In the genomic region with DNA sequence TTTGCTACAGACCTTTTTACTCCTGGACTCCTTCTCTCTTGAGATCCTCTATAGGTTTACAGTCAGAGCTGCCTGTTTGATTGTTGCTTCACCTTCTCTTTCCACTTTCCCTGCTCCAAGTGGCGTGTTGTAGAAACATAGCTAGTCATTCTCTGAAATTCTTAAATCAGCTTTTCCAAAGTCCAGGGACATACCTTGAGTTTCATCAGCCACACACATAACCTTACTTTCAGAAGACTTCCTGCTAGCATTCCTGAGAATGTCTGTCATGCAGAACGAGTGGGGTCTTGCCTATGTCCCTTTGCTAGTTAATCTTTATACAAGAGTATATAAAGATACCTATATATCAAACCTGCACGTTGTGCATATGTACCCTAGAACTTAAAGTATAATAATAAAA, we compare ENCODE assay signal across 24 cellular contexts.
"Had no signal": no experiment of that assay in that cellular context is flagged by ENCODE, and none has a peak within 500 bp of the region (broad histone marks: within the 10 kb centered on the region; RNA-seq: fewer than 3 reads in every experiment).

No MANE protein-coding gene starts in this region.

- ATAC-seq: activated T-cell treated with anti-CD3 and anti-CD28 coated beads, Interleukin-2, amount 50 U/mL, for 4 hours; left lobe of liver; lower lobe of right lung; naive thymus-derived CD8-positive, alpha-beta T cell; sciatic nerve; stimulated activated effector memory CD8-positive, alpha-beta T cell treated with anti-CD3 and anti-CD28 coated beads, Interleukin-12 subunit alpha, Interleukin-12 subunit beta, amount 100 ng/mL, for 72 hours; stimulated activated naive CD8-positive, alpha-beta T cell treated with anti-CD3 and anti-CD28 coated beads, Interleukin-15, amount 100 ng/mL, for 72 hours; T-cell had no signal

- H3K4me3 ChIP-seq: adrenal gland, ascending aorta, colonic mucosa, dorsolateral prefrontal cortex, lower lobe of right lung, neural progenitor cell, tibial artery had no signal

- H3K4me1 ChIP-seq: adrenal gland, ascending aorta, colonic mucosa, lower lobe of right lung, neural progenitor cell, tibial artery had no signal

- H3K27me3 ChIP-seq: adrenal gland, ascending aorta, colonic mucosa, neural progenitor cell, tibial artery had no signal

- H3K36me3 ChIP-seq: adrenal gland, ascending aorta, colonic mucosa, lower lobe of right lung, neural progenitor cell, tibial artery had no signal

- H3K9me3 ChIP-seq: adrenal gland, ascending aorta, colonic mucosa, lower lobe of right lung, tibial artery had no signal

- H3K27ac ChIP-seq: adrenal gland, ascending aorta, colonic mucosa, dorsolateral prefrontal cortex, lower lobe of right lung, neural progenitor cell, tibial artery had no signal

- DNase-seq: activated CD4-positive, alpha-beta T cell treated with anti-CD3 and anti-CD28 coated beads for 1 hour; activated CD4-positive, alpha-beta T cell treated with anti-CD3 and anti-CD28 coated beads, Interleukin-2, amount 50 U/mL, for 1 hour; activated CD8-positive, alpha-beta memory T cell treated with anti-CD3 and anti-CD28 coated beads for 24 hours; activated CD8-positive, alpha-beta memory T cell treated with anti-CD3 and anti-CD28 coated beads, Interleukin-2, amount 50 U/mL, for 4 hours; activated naive CD4-positive, alpha-beta T cell; activated T-cell treated with anti-CD3 and anti-CD28 coated beads, Interleukin-2, amount 50 U/mL, for 4 hours; adrenal gland; colonic mucosa; dorsolateral prefrontal cortex; foreskin fibroblast; hippocampal formation; lower lobe of right lung; naive thymus-derived CD8-positive, alpha-beta T cell; posterior cingulate gyrus; small intestine; stimulated activated CD4-positive, alpha-beta T cell treated with anti-CD3 and anti-CD28 coated beads, Interleukin-2, amount 100 ng/mL, for 24 hours; stimulated activated naive CD8-positive, alpha-beta T cell treated with anti-CD3 and anti-CD28 coated beads, Interleukin-15, amount 100 ng/mL, for 72 hours; T-cell; tibial artery had no signal
